In genomic region chr10:28532223-28532508, GRCh38 we compare ENCODE assay signal across 8 cellular contexts. TPM values are rescaled to one million over a fixed set of nuclear protein-coding genes. Genes with fewer than 3 reads are reported as not detected.
DNase-seq lines count a peak whose midpoint lies in the region; ATAC-seq, FAIRE-seq and TF ChIP-seq lines count a peak whose summit lies in the region.

No MANE protein-coding gene starts in this region.

- H3K4me3 ChIP-seq in body of pancreas (peak overlapping the region; percentile 92 to 98), keratinocyte (ENCODE audit: control insufficient read depth in 2 of 3, extremely low read depth in 1 of 3, insufficient read depth in 2 of 3, low read depth in 1 of 3, low read length in 3 of 3) (peak overlapping the region; percentile 74 to 95 (median 83))

- peak overlapping the region; percentile 73 for H3K4me2 ChIP-seq in keratinocyte (ENCODE audit: control insufficient read depth, extremely low read depth, insufficient read depth, low read depth, low read length)

- no peak for FAIRE-seq in GM12891 (lab: Jason Lieb, UNC)
- FAIRE-seq in keratinocyte (lab: Jason Lieb, UNC) = no peak

- TF ChIP-seq CTCF in body of pancreas (IDR thresholded peaks at IDR 0.05) (no peak), keratinocyte (optimal IDR thresholded peaks at IDR 0.05 in 1 of 3, IDR thresholded peaks at IDR 0.05 in 1 of 3, conservative IDR thresholded peaks at IDR 0.05 in 1 of 3; ENCODE audit: extremely low read depth in 1 of 3, insufficient read depth in 2 of 3, low read length in 3 of 3) (no peak)

- peaks cover 3% of the 10 kb centered on the region for H4K20me1 ChIP-seq in keratinocyte (ENCODE audit: control insufficient read depth, extremely low read depth, insufficient read depth, low read length)

- H3K27ac ChIP-seq in body of pancreas (peak overlapping the region; percentile 96 to 100 (median 98)), keratinocyte (ENCODE audit: control insufficient read depth, insufficient read depth, low read length) (peak overlapping the region; percentile 97)

- H3K9ac ChIP-seq in keratinocyte (ENCODE audit: control insufficient read depth, extremely low read depth, insufficient read depth, low read length) = peak overlapping the region; percentile 98

- ATAC-seq in HG02798 (IDR thresholded peaks at IDR 0.05; ENCODE audit: poor library complexity, unreplicated experiment) (peak; percentile 45), body of pancreas (no peak)

- H3K36me3 ChIP-seq in body of pancreas (replicated peaks in 1 of 2; ENCODE audit: insufficient read depth in 1 of 2, low read depth in 2 of 2) = peaks cover 5 to 12% of the 10 kb centered on the region in 2 donors
- H3K36me3 ChIP-seq in keratinocyte (ENCODE audit: control insufficient read depth in 2 of 2, extremely low read depth in 1 of 2, insufficient read depth in 2 of 2, low read length in 2 of 2) = peaks cover 3 to 14% of the 10 kb centered on the region in 2 experiments

- peaks cover 54% of the 10 kb centered on the region for H3K79me2 ChIP-seq in keratinocyte (ENCODE audit: control insufficient read depth, insufficient read depth, low read length)

- dilution Hi-C loops in keratinocyte (cut with MboI; ENCODE audit: extremely low pct_ligation_motif_present, low sequenced_read_pairs) = no loop called here

- DNase-seq in A172 (ENCODE audit: low spot score) (peak; percentile 24), GM12891 (ENCODE audit: insufficient read length, low spot score) (peak; percentile 39), NCI-H2171 (lab: John Stamatoyannopoulos, UW) (peak; percentile 27), body of pancreas (no peak), keratinocyte (ENCODE audit: low read depth, low spot score) (no peak), mesenteric fat pad (ENCODE audit: low spot score) (no peak)
- peak; percentile 63 to 65 for DNase-seq in stimulated activated CD4-positive, alpha-beta T cell treated with anti-CD3 and anti-CD28 coated beads, Interleukin-2, amount 100 ng/mL, for 24 hours

- intact Hi-C loops in body of pancreas (cut with DNase I) = no loop called here

- TF ChIP-seq POLR2A in GM12891 (IDR thresholded peaks at IDR 0.05; ENCODE audit: low read depth, low read length) = peak; percentile 15; the same call in 1 of the 2 replicates
- no peak for TF ChIP-seq POLR2A in body of pancreas (IDR thresholded peaks at IDR 0.05)

- H3K4me1 ChIP-seq in body of pancreas (peaks cover 42% of the 10 kb centered on the region), keratinocyte (ENCODE audit: control insufficient read depth, extremely low read depth, insufficient read depth, low read length) (no peaks in the 10 kb centered on the region)

- no peaks in the 10 kb centered on the region for H3K9me1 ChIP-seq in keratinocyte (ENCODE audit: control insufficient read depth, extremely low read depth, insufficient read depth, low read length)

- H3K9me3 ChIP-seq in body of pancreas = no peaks in the 10 kb centered on the region
- H3K9me3 ChIP-seq in keratinocyte (ENCODE audit: control insufficient read depth, low read depth, low read length) = no peaks in the 10 kb centered on the region

- no peaks in the 10 kb centered on the region for H3K27me3 ChIP-seq in body of pancreas
- no peaks in the 10 kb centered on the region for H3K27me3 ChIP-seq in keratinocyte (ENCODE audit: control insufficient read depth, extremely low read depth, insufficient read depth, low read length)

- peak overlapping the region; percentile 88 for H2AFZ ChIP-seq in keratinocyte (ENCODE audit: control insufficient read depth, low read length)

- WGBS in body of pancreas, 2 donors = 0% methylated on average over 2 to 29 of the region's 30 CpGs

TF ChIP-seq in GM12891, 5 proteins besides CTCF, POLR2A, EP300 and RAD21:
- TF ChIP-seq POLR2AphosphoS5 (IDR thresholded peaks at IDR 0.05; ENCODE audit: low read depth, low read length) = 0 out of 2 replicates have a peak, but pooled peaks have one; percentile 9
- no peak for TF ChIP-seq SPI1 (IDR thresholded peaks at IDR 0.05; ENCODE audit: low read depth, low read length)
- no peak for TF ChIP-seq TAF1 (IDR thresholded peaks at IDR 0.05; ENCODE audit: low read depth, low read length)

RNA-seq across cellular contexts. Expression of gene WAC, which starts 0.8 kb away (rescaled TPM):
- 65.1 and 66.9 TPM in 2 replicates for total RNA-seq in A172 (2014; rRNA removed; shearing (Covaris generic))
- 51.8 TPM for polyA plus RNA-seq in GM12891 (2012; ENCODE audit: low read depth, missing spikeins)
- 10 to 100 TPM; 43.8 to 58.3 TPM for total RNA-seq in body of pancreas
- 61.8 to 80.8 TPM (median 70.1 TPM) in 3 replicates for polyA plus RNA-seq in keratinocyte
- 76.7 TPM for polyA plus RNA-seq in keratinocyte (2011; ENCODE audit: low read depth)
- 38.1 and 71.1 TPM in 2 replicates for polyA plus RNA-seq in keratinocyte (2011; cell fraction: cytosol; rRNA removed)
- polyA plus RNA-seq in keratinocyte (2011; cell fraction: nucleus; rRNA removed) = 70.1 and 75.4 TPM in 2 replicates
- polyA plus RNA-seq in keratinocyte (2012; ENCODE audit: low replicate concordance) = 41.1 and 50.1 TPM in 2 replicates
- 33.0 to 79.8 TPM (median 67.6 TPM) in 3 replicates for polyA minus RNA-seq in keratinocyte
- polyA minus RNA-seq in keratinocyte (2011; cell fraction: cytosol; rRNA and poly(A)+ RNA removed) = 26.3 TPM
- polyA minus RNA-seq in keratinocyte (2011; cell fraction: nucleus; rRNA and poly(A)+ RNA removed) = 42.7 and 86.0 TPM in 2 replicates
- total RNA-seq in mesenteric fat pad = 107 TPM

Comparison
In these comparisons a context has a peak if more than half of its experiments do, and no peak if none do; other contexts are left out.
1. DNase-seq: peak in A172 (single experiment), GM12891 (single experiment), NCI-H2171 (single experiment) and stimulated activated CD4-positive, alpha-beta T cell treated with anti-CD3 and anti-CD28 coated beads, Interleukin-2, amount 100 ng/mL, for 24 hours (2 of 2); none in body of pancreas (0 of 4), keratinocyte (single experiment) and mesenteric fat pad (single experiment).